ENCODE assay signal across 1 cellular context in genomic region chr15:74614744-74615312, GRCh38.
TF ChIP-seq lines count a peak whose summit lies in the region.

No MANE protein-coding gene starts in this region.

TF ChIP-seq in K562, 482 proteins besides CTCF, POLR2A, EP300 and RAD21 (continued from another document and continues in another):
- no peak for TF ChIP-seq ZNF780A (CRISPR knock-in tag; IDR thresholded peaks at IDR 0.05)
- TF ChIP-seq L3MBTL2 (IDR thresholded peaks at IDR 0.05) = peak; percentile 39
- TF ChIP-seq ILK (tag; IDR thresholded peaks at IDR 0.05; ENCODE audit: borderline replicate concordance, low read depth) = no peak
- no peak for TF ChIP-seq ARID4B (CRISPR knock-in tag; IDR thresholded peaks at IDR 0.05)
- TF ChIP-seq NBN (IDR thresholded peaks at IDR 0.05; ENCODE audit: low read depth) = 0 out of 2 replicates have a peak, but pooled peaks have one; percentile 49
- TF ChIP-seq TRIM25 (IDR thresholded peaks at IDR 0.05; ENCODE audit: borderline replicate concordance) = no peak
- TF ChIP-seq ZNF41 (CRISPR knock-in tag; conservative IDR thresholded peaks at IDR 0.05) = no peak
- no peak for TF ChIP-seq PREB (CRISPR knock-in tag; IDR thresholded peaks at IDR 0.05)
- no peak for TF ChIP-seq HNRNPK (IDR thresholded peaks at IDR 0.05; ENCODE audit: low read depth, low read length, poor library complexity, severe bottlenecking)
- TF ChIP-seq ZNF175 (CRISPR knock-in tag; IDR thresholded peaks at IDR 0.05; ENCODE audit: low read depth) = no peak
- TF ChIP-seq BHLHE40 (IDR thresholded peaks at IDR 0.05; ENCODE audit: low read length) = no peak
- TF ChIP-seq HINFP (tag; conservative IDR thresholded peaks at IDR 0.05; ENCODE audit: low read depth) = no peak
- TF ChIP-seq, protein P1, sequence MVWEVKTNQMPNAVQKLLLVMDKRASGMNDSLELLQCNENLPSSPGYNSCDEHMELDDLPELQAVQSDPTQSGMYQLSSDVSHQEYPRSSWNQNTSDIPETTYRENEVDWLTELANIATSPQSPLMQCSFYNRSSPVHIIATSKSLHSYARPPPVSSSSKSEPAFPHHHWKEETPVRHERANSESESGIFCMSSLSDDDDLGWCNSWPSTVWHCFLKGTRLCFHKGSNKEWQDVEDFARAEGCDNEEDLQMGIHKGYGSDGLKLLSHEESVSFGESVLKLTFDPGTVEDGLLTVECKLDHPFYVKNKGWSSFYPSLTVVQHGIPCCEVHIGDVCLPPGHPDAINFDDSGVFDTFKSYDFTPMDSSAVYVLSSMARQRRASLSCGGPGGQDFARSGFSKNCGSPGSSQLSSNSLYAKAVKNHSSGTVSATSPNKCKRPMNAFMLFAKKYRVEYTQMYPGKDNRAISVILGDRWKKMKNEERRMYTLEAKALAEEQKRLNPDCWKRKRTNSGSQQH (CRISPR knock-in tag; IDR thresholded peaks at IDR 0.05) = no peak
- TF ChIP-seq ATF7 (IDR thresholded peaks at IDR 0.05) = peak; percentile 17
- TF ChIP-seq TSC22D4 (tag; IDR thresholded peaks at IDR 0.05) = no peak
- TF ChIP-seq MTA1 (IDR thresholded peaks at IDR 0.05; ENCODE audit: borderline replicate concordance) = peak; percentile 68; the same call in 1 of the 2 replicates
- no peak for TF ChIP-seq NCOA1 (IDR thresholded peaks at IDR 0.05; ENCODE audit: low read depth)
- TF ChIP-seq ZC3H4 (CRISPR knock-in tag; IDR thresholded peaks at IDR 0.05; ENCODE audit: borderline replicate concordance) = peak; percentile 2; the same call in 1 of the 2 replicates
- 0 out of 2 replicates have a peak, but pooled peaks have one; percentile 14 for TF ChIP-seq CBFA2T3 (IDR thresholded peaks at IDR 0.05)
- 0 out of 2 replicates have a peak, but pooled peaks have one; percentile 72 for TF ChIP-seq GATAD2B (IDR thresholded peaks at IDR 0.05; ENCODE audit: borderline replicate concordance)
- TF ChIP-seq RB1 (IDR thresholded peaks at IDR 0.05; ENCODE audit: low read depth) = no peak; the same call in none of the 2 replicates
- TF ChIP-seq ARID1B (IDR thresholded peaks at IDR 0.05) = peak; percentile 9; the same call in 1 of the 2 replicates
- TF ChIP-seq GTF3C2 (IDR thresholded peaks at IDR 0.05; ENCODE audit: borderline replicate concordance, extremely low read depth, insufficient read length) = no peak
- TF ChIP-seq CBX5 (IDR thresholded peaks at IDR 0.05; ENCODE audit: borderline replicate concordance, low read depth) = no peak
- no peak for TF ChIP-seq ZNF121 (CRISPR knock-in tag; conservative IDR thresholded peaks at IDR 0.05)
- no peak for TF ChIP-seq PBX2 (CRISPR knock-in tag; IDR thresholded peaks at IDR 0.05; ENCODE audit: low read depth)
- TF ChIP-seq PBX2 (tag; conservative IDR thresholded peaks at IDR 0.05; ENCODE audit: low read depth) = no peak
- peak; percentile 13 for TF ChIP-seq NEUROD1 (IDR thresholded peaks at IDR 0.05; ENCODE audit: borderline replicate concordance, low read depth, low read length, partially characterized antibody)
- TF ChIP-seq MYC (IDR thresholded peaks at IDR 0.05; ENCODE audit: low read depth, low read length) = no peak; the same call in 1 of the 2 replicates
- TF ChIP-seq MYC (CRISPR knock-in tag; IDR thresholded peaks at IDR 0.05; ENCODE audit: borderline replicate concordance, low read depth) = peak; percentile 77; the same call in 1 of the 2 replicates
- no peak for TF ChIP-seq FOXK2 (conservative IDR thresholded peaks at IDR 0.05 in 1 of 2, IDR thresholded peaks at IDR 0.05 in 1 of 2; ENCODE audit: low read depth in 2 of 2)
- TF ChIP-seq NR2C2 (CRISPR knock-in tag; IDR thresholded peaks at IDR 0.05) = no peak
- no peak for TF ChIP-seq NR2C2 (tag; IDR thresholded peaks at IDR 0.05)
- no peak for TF ChIP-seq SLC30A9 (CRISPR knock-in tag; IDR thresholded peaks at IDR 0.05)
- TF ChIP-seq, protein P2, sequence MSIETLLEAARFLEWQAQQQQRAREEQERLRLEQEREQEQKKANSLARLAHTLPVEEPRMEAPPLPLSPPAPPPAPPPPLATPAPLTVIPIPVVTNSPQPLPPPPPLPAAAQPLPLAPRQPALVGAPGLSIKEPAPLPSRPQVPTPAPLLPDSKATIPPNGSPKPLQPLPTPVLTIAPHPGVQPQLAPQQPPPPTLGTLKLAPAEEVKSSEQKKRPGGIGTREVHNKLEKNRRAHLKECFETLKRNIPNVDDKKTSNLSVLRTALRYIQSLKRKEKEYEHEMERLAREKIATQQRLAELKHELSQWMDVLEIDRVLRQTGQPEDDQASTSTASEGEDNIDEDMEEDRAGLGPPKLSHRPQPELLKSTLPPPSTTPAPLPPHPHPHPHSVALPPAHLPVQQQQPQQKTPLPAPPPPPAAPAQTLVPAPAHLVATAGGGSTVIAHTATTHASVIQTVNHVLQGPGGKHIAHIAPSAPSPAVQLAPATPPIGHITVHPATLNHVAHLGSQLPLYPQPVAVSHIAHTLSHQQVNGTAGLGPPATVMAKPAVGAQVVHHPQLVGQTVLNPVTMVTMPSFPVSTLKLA (conservative IDR thresholded peaks at IDR 0.05) = peak; percentile 42 to 61; a peak in 2 of 4 replicates
- TF ChIP-seq TAL1 (IDR thresholded peaks at IDR 0.05) = 0 out of 2 replicates have a peak, but pooled peaks have one; percentile 9
- peak; percentile 45; the same call in 1 of the 2 replicates for TF ChIP-seq ZKSCAN1 (IDR thresholded peaks at IDR 0.05; ENCODE audit: low read depth, low read length)
- 0 out of 2 replicates have a peak, but pooled peaks have one; percentile 10 for TF ChIP-seq ESRRA (IDR thresholded peaks at IDR 0.05; ENCODE audit: borderline replicate concordance, low read depth)
- peak; percentile 56 for TF ChIP-seq SP1 (CRISPR knock-in tag; IDR thresholded peaks at IDR 0.05)
- peak; percentile 79 for TF ChIP-seq CCNT2 (IDR thresholded peaks at IDR 0.05; ENCODE audit: borderline replicate concordance, extremely low read depth, insufficient read length, low read depth, low read length)
- TF ChIP-seq ATF6 (CRISPR knock-in tag; IDR thresholded peaks at IDR 0.05) = 0 out of 2 replicates have a peak, but pooled peaks have one; percentile 14
- TF ChIP-seq ZNF174 (CRISPR knock-in tag; IDR thresholded peaks at IDR 0.05) = no peak
- peak; percentile 93 to 96 for TF ChIP-seq KDM1A (IDR thresholded peaks at IDR 0.05)
